Comparison of ENCODE assay signal across 6 cellular contexts in the genomic region with DNA sequence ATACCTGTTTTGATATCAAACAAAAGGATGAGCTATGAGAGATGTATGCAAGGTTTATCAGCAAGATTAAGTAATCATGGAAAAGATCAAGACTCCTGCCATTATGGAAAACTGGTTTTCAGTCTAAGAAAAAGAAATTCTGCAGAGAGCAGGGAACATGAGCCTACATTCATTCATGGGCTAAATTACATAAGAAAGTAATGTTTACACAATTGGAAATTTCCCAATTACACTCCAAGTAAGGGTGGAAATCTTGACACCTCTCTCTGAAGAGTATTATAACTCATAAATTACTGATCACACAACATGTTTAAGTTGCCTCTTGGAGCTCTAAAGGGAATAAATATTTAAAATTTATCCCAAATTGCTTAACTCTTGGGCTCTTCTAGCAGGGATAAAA.
"Had no signal": no experiment of that assay in that cellular context is flagged by ENCODE, and none has a peak within 500 bp of the region (broad histone marks: within the 10 kb centered on the region; RNA-seq: fewer than 3 reads in every experiment).

No MANE protein-coding gene starts in this region.

- H3K9me3 Mint-ChIP-seq: H9 had no signal

- H3K4me3 ChIP-seq: GM23248, K562 had no signal

- DNase-seq: GM23248, H9, HCEC 1CT, IMR-90, KG1 had no signal

- H2AFZ ChIP-seq: GM23248 had no signal

- H3K27ac ChIP-seq: GM23248 had no signal

- H3K27ac Mint-ChIP-seq: H9 had no signal

- ATAC-seq: K562 had no signal

- H3K4me3 Mint-ChIP-seq: H9 had no signal
